ENCODE assay signal across 9 cellular contexts in genomic region chr12:48119834-48120195, GRCh38. TPM values are rescaled to one million over a fixed set of nuclear protein-coding genes. Genes with fewer than 3 reads are reported as not detected.
A peak's percentile ranks its signal among the peaks of the same experiment; 100 is the strongest.
DNase-seq lines count a peak whose midpoint lies in the region; ATAC-seq and TF ChIP-seq lines count a peak whose summit lies in the region.
"Had no signal": no experiment of that assay in that cellular context is flagged by ENCODE, and none has a peak within 500 bp of the region (broad histone marks: within the 10 kb centered on the region; RNA-seq: fewer than 3 reads in every experiment).

No MANE protein-coding gene starts in this region.

- peak overlapping the region; percentile 99 for H3K4me3 Mint-ChIP-seq in type B pancreatic cell

- TF ChIP-seq CTCF in right lobe of liver (IDR thresholded peaks at IDR 0.05) (no peak), type B pancreatic cell (conservative IDR thresholded peaks at IDR 0.05) (no peak)

- 30% methylated on average over 5 of the region's 5 CpGs for WGBS in right lobe of liver (ENCODE audit: insufficient coverage, low coverage, low lambda C conversion rate, missing lambda C conversion rate)

- H3K27ac Mint-ChIP-seq in type B pancreatic cell = peak overlapping the region; percentile 96

- peaks cover 4% of the 10 kb centered on the region for H3K27me3 Mint-ChIP-seq in type B pancreatic cell

- peak overlapping the region; percentile 26 to 52 (median 32) for H3K4me3 ChIP-seq in right lobe of liver

- peak; percentile 29 for ATAC-seq in Right ventricle myocardium superior (ENCODE audit: poor library complexity)
- ATAC-seq in right lobe of liver = no peak
- ATAC-seq in GM21390 (IDR thresholded peaks at IDR 0.05; ENCODE audit: unreplicated experiment) = no peak

- no peaks in the 10 kb centered on the region for H3K36me3 ChIP-seq in right lobe of liver

- peaks cover 18% of the 10 kb centered on the region for H3K36me3 Mint-ChIP-seq in type B pancreatic cell

- H3K9me3 ChIP-seq in right lobe of liver = no peaks in the 10 kb centered on the region

- H3K9me3 Mint-ChIP-seq in type B pancreatic cell = no peaks in the 10 kb centered on the region

- H3K27ac ChIP-seq in angular gyrus (ENCODE audit: low read depth, low read length) (peak overlapping the region; percentile 19), right lobe of liver (no peak overlapping the region)
- H3K27ac ChIP-seq: epithelial cell of prostate had no signal

- no peaks in the 10 kb centered on the region for H3K27me3 ChIP-seq in right lobe of liver

- no peak for TF ChIP-seq POLR2A in right lobe of liver (IDR thresholded peaks at IDR 0.05)

- peaks cover 34% of the 10 kb centered on the region for H3K4me1 Mint-ChIP-seq in type B pancreatic cell (ENCODE audit: unreplicated experiment)

- H3K4me1 ChIP-seq in right lobe of liver = peaks cover 0 to 8% (median 0%) of the 10 kb centered on the region in 4 donors

- DNase-seq in Right ventricle myocardium superior = no peak
- no peak for DNase-seq in cardiac septum (ENCODE audit: low spot score)
- no peak for DNase-seq in right lobe of liver
- no peak for DNase-seq in type B pancreatic cell (ENCODE audit: extremely low spot score, unreplicated experiment)
- DNase-seq in central memory CD4-positive, alpha-beta T cell = no peak
- DNase-seq in T-helper 9 cell = no peak

- intact Hi-C loops in Right ventricle myocardium superior (cut with DNase I) (loop anchor here (5.0 kb wide), 1 partner anchor 37 kb away; the partner anchor contains the start of gene ASB8), cardiac septum (cut with DNase I) (loop anchor here (5.0 kb wide), 1 partner anchor 37 kb away; the partner anchor contains the start of gene ASB8), right lobe of liver (cut with DNase I) (no loop called here)

RNA-seq across cellular contexts. Expression of gene PFKM, which starts 0.7 kb away (rescaled TPM):
- total RNA-seq in Right ventricle myocardium superior (752 TPM), cardiac septum (400 TPM), right lobe of liver (1 to 10 TPM; 4.6 to 8.9 (median 7.8) TPM), type B pancreatic cell (ENCODE audit: low replicate concordance) (99.0 and 119 TPM in 2 replicates)

RNA-seq across cellular contexts. Expression of gene SENP1, which starts 13.9 kb away (rescaled TPM):
- total RNA-seq in Right ventricle myocardium superior = 5.1 TPM
- 10.1 TPM for total RNA-seq in cardiac septum
- total RNA-seq in right lobe of liver = 1 to 10 TPM; 3.6 to 6.5 (median 5.1) TPM
- 25.0 and 32.0 TPM in 2 replicates for total RNA-seq in type B pancreatic cell (ENCODE audit: low replicate concordance)

RNA-seq across cellular contexts. Expression of gene ASB8, which starts 37.5 kb away (rescaled TPM):
- total RNA-seq in Right ventricle myocardium superior = 86.0 TPM
- total RNA-seq in cardiac septum = 69.4 TPM
- total RNA-seq in right lobe of liver = 10 to 100 TPM; 17.7 to 29.3 (median 21.6) TPM
- 27.0 and 29.5 TPM in 2 replicates for total RNA-seq in type B pancreatic cell (ENCODE audit: low replicate concordance)

Comparison
In these comparisons a context has a peak if more than half of its experiments do, and no peak if none do; other contexts are left out.
1. RNA of gene PFKM, which starts 0.7 kb away (total RNA-seq): 752 TPM in Right ventricle myocardium superior (single experiment), 400 TPM in cardiac septum (single experiment) and 99.0 to 119 TPM in type B pancreatic cell; 4.6 to 8.9 TPM in right lobe of liver; every median in the first group is over 10 times any median in the second.
2. intact Hi-C loops: an anchor here in Right ventricle myocardium superior (5.0 kb wide) and cardiac septum (5.0 kb wide); none called in right lobe of liver.